In genomic region chr9:112348257-112348992, GRCh38 we compare ENCODE assay signal across 9 cellular contexts. TPM values are rescaled to one million over a fixed set of nuclear protein-coding genes. Genes with fewer than 3 reads are reported as not detected.
DNase-seq lines count a peak whose midpoint lies in the region; ATAC-seq and TF ChIP-seq lines count a peak whose summit lies in the region.
"Had no signal": no experiment of that assay in that cellular context is flagged by ENCODE, and none has a peak within 500 bp of the region (broad histone marks: within the 10 kb centered on the region; RNA-seq: fewer than 3 reads in every experiment).

No MANE protein-coding gene starts in this region.

- peak; percentile 46 for TF ChIP-seq POLR2A in GM18505 (IDR thresholded peaks at IDR 0.05; ENCODE audit: borderline replicate concordance, extremely low read depth, insufficient read depth, insufficient read length)
- TF ChIP-seq POLR2A in upper lobe of left lung (IDR thresholded peaks at IDR 0.05) = peak in 1 of 4 donors; percentile 33

- H3K9me3 ChIP-seq in left ventricle myocardium inferior (replicated peaks) (no peaks in the 10 kb centered on the region), upper lobe of left lung (no peaks in the 10 kb centered on the region)
- H3K9me3 ChIP-seq: SJSA1 had no signal

- 30 to 35% methylated on average over 19 of the region's 19 CpGs for WGBS in upper lobe of left lung, 2 donors

- H3K27ac ChIP-seq in left ventricle myocardium inferior (replicated peaks) (peak overlapping the region; percentile 33), upper lobe of left lung (peak overlapping the region in 1 of 4 donors; percentile 57)
- H3K27ac ChIP-seq: SJSA1 had no signal

- H3K27me3 ChIP-seq in left ventricle myocardium inferior (ENCODE audit: low read depth) (no peaks in the 10 kb centered on the region), upper lobe of left lung (no peaks in the 10 kb centered on the region)
- H3K27me3 ChIP-seq: SJSA1 had no signal

- ATAC-seq in GM18505 (IDR thresholded peaks at IDR 0.05; ENCODE audit: unreplicated experiment) (no peak), SK-N-SH treated with all-trans-retinoic acid at 6 μM for 48 hours (no peak), upper lobe of left lung (ENCODE audit: low FRiP score in 2 of 2) (peak; percentile 57 to 93), GM21360 (IDR thresholded peaks at IDR 0.05; ENCODE audit: unreplicated experiment) (no peak), HG03342 (IDR thresholded peaks at IDR 0.05; ENCODE audit: unreplicated experiment) (no peak)

- H3K4me1 ChIP-seq in left ventricle myocardium inferior (peaks cover 12% of the 10 kb centered on the region), upper lobe of left lung (peaks cover 0 to 7% (median 6%) of the 10 kb centered on the region in 4 donors)
- H3K4me1 ChIP-seq: SJSA1 had no signal

- H3K4me3 ChIP-seq in left ventricle myocardium inferior (peak overlapping the region; percentile 65), upper lobe of left lung (peak overlapping the region in 3 of 4 donors; percentile 38 to 49 (median 41))
- H3K4me3 ChIP-seq: SJSA1 had no signal

- TF ChIP-seq CTCF in left ventricle myocardium inferior (IDR thresholded peaks at IDR 0.05; ENCODE audit: borderline replicate concordance) (no peak), upper lobe of left lung (IDR thresholded peaks at IDR 0.05) (no peak)

- TF ChIP-seq EP300 in upper lobe of left lung (IDR thresholded peaks at IDR 0.05) = no peak

- intact Hi-C loops in left ventricle myocardium inferior (cut with micrococcal nuclease) = no loop called here

- DNase-seq in amniotic epithelial cell (ENCODE audit: low read depth) (peak; percentile 69), left ventricle myocardium inferior (peak; percentile 80), putamen (ENCODE audit: low spot score) (peak; percentile 85), upper lobe of left lung (peak; percentile 31 to 81)

- H3K36me3 ChIP-seq in left ventricle myocardium inferior (no peaks in the 10 kb centered on the region), upper lobe of left lung (no peaks in the 10 kb centered on the region)
- H3K36me3 ChIP-seq: SJSA1 had no signal

TF ChIP-seq in SK-N-SH treated with all-trans-retinoic acid at 6 μM for 48 hours, 23 proteins besides CTCF, POLR2A, EP300 and RAD21:
- no peak for TF ChIP-seq ZNF8 (CRISPR knock-in tag; IDR thresholded peaks at IDR 0.05)
- TF ChIP-seq ESRRG (CRISPR knock-in tag; IDR thresholded peaks at IDR 0.05) = no peak
- no peak for TF ChIP-seq CREB5 (CRISPR knock-in tag; IDR thresholded peaks at IDR 0.05; ENCODE audit: low read depth)
- TF ChIP-seq ZNF565 (CRISPR knock-in tag; conservative IDR thresholded peaks at IDR 0.05; ENCODE audit: low read depth) = no peak
- no peak for TF ChIP-seq TSHZ2 (CRISPR knock-in tag; IDR thresholded peaks at IDR 0.05)
- TF ChIP-seq ZFP3 (CRISPR knock-in tag; IDR thresholded peaks at IDR 0.05) = peak; percentile 42; the same call in 1 of the 2 replicates

RNA-seq across cellular contexts. Expression of gene PTBP3, which starts 15.0 kb away (rescaled TPM):
- total RNA-seq in left ventricle myocardium inferior (12.7 TPM), upper lobe of left lung (10 to 100 TPM; 34.6 to 88.5 (median 74.4) TPM)

RNA-seq across cellular contexts. Expression of gene HSDL2, which starts 31.5 kb away (rescaled TPM):
- total RNA-seq in left ventricle myocardium inferior (234 TPM), upper lobe of left lung (10 to 100 TPM; 25.1 to 92.6 (median 46.2) TPM)

Comparison
In these comparisons a context has a peak if more than half of its experiments do, and no peak if none do; other contexts are left out.
1. ATAC-seq: peak in upper lobe of left lung (2 of 2); none in GM18505 (single experiment), SK-N-SH treated with all-trans-retinoic acid at 6 μM for 48 hours (single experiment), GM21360 (single experiment) and HG03342 (single experiment).
2. Peak in every context shown above with its lines, with median percentiles within 50 percentile points of each other: DNase-seq.